Comparison of ENCODE assay signal across 24 cellular contexts in the genomic region with DNA sequence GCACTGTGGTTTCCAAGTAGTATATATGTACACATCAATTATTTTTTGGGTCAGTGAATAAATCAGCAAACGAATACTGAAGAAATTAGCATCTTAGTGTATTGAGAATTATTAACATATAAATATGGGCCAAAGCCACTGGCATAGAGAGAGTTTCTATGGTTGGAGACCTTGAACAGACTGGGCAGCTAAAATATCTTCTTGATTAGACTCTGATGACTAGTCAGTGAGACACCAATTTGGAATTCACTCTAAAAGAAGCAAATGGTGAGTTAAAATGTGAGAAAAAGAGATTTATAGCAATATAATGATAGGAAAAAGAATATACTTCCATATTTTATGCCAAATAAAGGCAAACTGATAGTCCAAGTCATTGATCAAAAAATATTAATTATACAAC.
A peak's percentile ranks its signal among the peaks of the same experiment; 100 is the strongest.
DNase-seq lines count a peak whose midpoint lies in the region; ATAC-seq and TF ChIP-seq lines count a peak whose summit lies in the region.
"Had no signal": no experiment of that assay in that cellular context is flagged by ENCODE, and none has a peak within 500 bp of the region (broad histone marks: within the 10 kb centered on the region; RNA-seq: fewer than 3 reads in every experiment).

No MANE protein-coding gene starts in this region.

- DNase-seq in EH (ENCODE audit: low read depth): peak; percentile 55
- peak; percentile 73 for DNase-seq in M059J (ENCODE audit: low read depth)
- peak; percentile 5 to 48 for DNase-seq in cardiac fibroblast (ENCODE audit: low read depth in 2 of 2)
- peak; percentile 80 for DNase-seq in iris pigment epithelial cell (ENCODE audit: low read depth)
- no peak for DNase-seq in left lobe of liver (ENCODE audit: low spot score)
- DNase-seq in mesothelial cell of epicardium (ENCODE audit: low spot score in 2 of 2, unreplicated experiment in 2 of 2): no peak
- no peak for DNase-seq in activated CD4-positive, CD25-positive, alpha-beta regulatory T cell (lab: John Stamatoyannopoulos, UW)
- DNase-seq: ACHN; activated CD4-positive, alpha-beta memory T cell treated with anti-CD3 and anti-CD28 coated beads for 36 hours; cortex of kidney; MV-4-11; NCI-H510A treated with DMSO at 0.1 percent for 48 hours; nucleus accumbens; SJCRH30; stimulated activated CD4-positive, alpha-beta T cell treated with anti-CD3 and anti-CD28 coated beads, Interleukin-1b, Interleukin-23, amount 100 ng/mL, for 48 hours; T-cell had no signal

- H3K4me3 ChIP-seq in cardiac fibroblast (replicated peaks in 1 of 2; ENCODE audit: low read depth in 2 of 2, low read length in 2 of 2): no peak overlapping the region
- H3K4me3 ChIP-seq: breast epithelium, esophagus muscularis mucosa, SJCRH30, skin epidermis had no signal

- no peak for ATAC-seq in left lobe of liver
- no peak for ATAC-seq in HG03439 (IDR thresholded peaks at IDR 0.05; ENCODE audit: unreplicated experiment)
- ATAC-seq: activated CD4-positive, CD25-positive, alpha-beta regulatory T cell treated with anti-CD3 and anti-CD28 coated beads, Interleukin-2, amount 50 U/mL, for 24 hours; Panc1; T-cell had no signal

- TF ChIP-seq CTCF in cardiac fibroblast (IDR thresholded peaks at IDR 0.05; ENCODE audit: low read depth, low read length): no peak
- no peak for TF ChIP-seq CTCF in mesothelial cell of epicardium (IDR thresholded peaks at IDR 0.05; ENCODE audit: unreplicated experiment)

- H3K27me3 Mint-ChIP-seq in mesothelial cell of epicardium (ENCODE audit: low read depth): no peaks in the 10 kb centered on the region
- H3K27me3 Mint-ChIP-seq: activated CD4-positive, alpha-beta memory T cell treated with anti-CD3 and anti-CD28 coated beads for 36 hours; memory B cell; T-cell had no signal

- H3K36me3 Mint-ChIP-seq in mesothelial cell of epicardium: peaks cover 11% of the 10 kb centered on the region
- H3K36me3 Mint-ChIP-seq: activated CD4-positive, alpha-beta memory T cell treated with anti-CD3 and anti-CD28 coated beads for 36 hours; CD14-positive monocyte; memory B cell; T-cell had no signal

- H3K27ac Mint-ChIP-seq in mesothelial cell of epicardium: no peak overlapping the region
- H3K27ac Mint-ChIP-seq: activated CD4-positive, alpha-beta memory T cell treated with anti-CD3 and anti-CD28 coated beads for 36 hours; CD14-positive monocyte; memory B cell; T-cell had no signal

- no peak overlapping the region for H3K4me3 Mint-ChIP-seq in mesothelial cell of epicardium
- H3K4me3 Mint-ChIP-seq: activated CD4-positive, alpha-beta memory T cell treated with anti-CD3 and anti-CD28 coated beads for 36 hours; CD14-positive monocyte; memory B cell; T-cell had no signal

- H3K4me1 Mint-ChIP-seq in mesothelial cell of epicardium: no peaks in the 10 kb centered on the region
- H3K4me1 Mint-ChIP-seq: CD14-positive monocyte, memory B cell, T-cell had no signal

- H3K9me3 Mint-ChIP-seq in mesothelial cell of epicardium: peaks cover 40% of the 10 kb centered on the region

Comparison
In these comparisons a context has a peak if more than half of its experiments do, and no peak if none do; other contexts are left out.
1. DNase-seq: peak in EH (single experiment), M059J (single experiment), cardiac fibroblast (2 of 2) and iris pigment epithelial cell (single experiment); none in left lobe of liver (single experiment), mesothelial cell of epicardium (0 of 2) and activated CD4-positive, CD25-positive, alpha-beta regulatory T cell (0 of 4).